In the genomic region with DNA sequence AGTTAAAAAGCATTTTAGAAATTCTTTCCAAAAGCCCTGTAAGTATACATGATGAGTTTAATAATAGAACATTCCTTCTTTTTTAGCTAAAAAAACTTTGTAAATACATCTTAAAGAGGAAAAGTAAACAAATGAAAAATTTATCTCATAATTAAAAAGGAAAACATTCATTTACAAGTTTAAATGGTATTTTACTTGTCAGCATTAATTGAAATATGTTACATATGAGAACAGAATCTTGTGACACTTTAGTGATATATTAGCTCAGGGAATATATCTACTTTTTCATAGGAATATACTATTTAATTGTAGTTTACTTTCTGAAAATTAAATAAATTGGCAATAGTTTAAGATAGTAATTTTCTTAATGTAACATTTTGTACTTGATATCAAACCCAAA, we compare ENCODE assay signal across 7 cellular contexts.
A peak's percentile ranks its signal among the peaks of the same experiment; 100 is the strongest.
DNase-seq lines count a peak whose midpoint lies in the region; ATAC-seq, FAIRE-seq and TF ChIP-seq lines count a peak whose summit lies in the region.
"Not testable (repeated sequence)": the region's sequence is repeated elsewhere in the genome, so short reads cannot be mapped to it uniquely, and the experiment has no call there.

No MANE protein-coding gene starts in this region.

- not testable (repeated sequence) for H3K27me3 ChIP-seq in CD4-positive, alpha-beta T cell (ENCODE audit: control insufficient read depth, insufficient read depth, low read length); pancreas

- H3K4me3 ChIP-seq in kidney (ENCODE audit: low read length in 2 of 2); pancreas: not testable (repeated sequence)

- not testable (repeated sequence) for H3K27me3 Mint-ChIP-seq in CD4-positive, alpha-beta T cell; IgD-negative memory B cell; activated naive CD8-positive, alpha-beta T cell treated with anti-CD3 and anti-CD28 coated beads for 36 hours

- not testable (repeated sequence) for TF ChIP-seq CTCF in CD4-positive, alpha-beta T cell (IDR thresholded peaks at IDR 0.05); kidney (IDR thresholded peaks at IDR 0.05; ENCODE audit: borderline replicate concordance, extremely low read depth, insufficient read depth); pancreas (IDR thresholded peaks at IDR 0.05)

- DNase-seq in CD4-positive, alpha-beta T cell; activated naive CD8-positive, alpha-beta T cell treated with anti-CD3 and anti-CD28 coated beads for 36 hours; frontal cortex (ENCODE audit: low spot score in 2 of 2); kidney; pancreas: not testable (repeated sequence)

- H3K27ac ChIP-seq in CD4-positive, alpha-beta T cell (ENCODE audit: low read depth, low read length); kidney (ENCODE audit: low read depth in 2 of 2, low read length in 2 of 2); pancreas: not testable (repeated sequence)

- POLR2A ChIA-PET in CD4-positive, alpha-beta T cell (lab: Charles Lee) = not testable (repeated sequence)

- H3K27ac Mint-ChIP-seq in CD4-positive, alpha-beta T cell = peak overlapping the region; percentile 53
- H3K27ac Mint-ChIP-seq in IgD-negative memory B cell = peak overlapping the region in 2 of 3 donors; percentile 71 to 86
- H3K27ac Mint-ChIP-seq in activated naive CD8-positive, alpha-beta T cell treated with anti-CD3 and anti-CD28 coated beads for 36 hours = peak overlapping the region; percentile 38

- H3K9me3 ChIP-seq in CD4-positive, alpha-beta T cell (ENCODE audit: control insufficient read depth, low read length); kidney (ENCODE audit: control insufficient read depth in 1 of 2, low read length in 2 of 2); pancreas: not testable (repeated sequence)

- FAIRE-seq in TTC549 (lab: Jason Lieb, UNC) (peak; percentile 70), frontal cortex (lab: Jason Lieb, UNC) (peak; percentile 96), kidney (lab: Jason Lieb, UNC) (peak; percentile 95), pancreas (lab: Jason Lieb, UNC) (peak; percentile 92)

- not testable (repeated sequence) for H3K4me3 Mint-ChIP-seq in CD4-positive, alpha-beta T cell; IgD-negative memory B cell; activated naive CD8-positive, alpha-beta T cell treated with anti-CD3 and anti-CD28 coated beads for 36 hours

- not testable (repeated sequence) for H3K4me1 ChIP-seq in kidney (ENCODE audit: control insufficient read depth in 1 of 2, insufficient read depth in 1 of 2, low read depth in 1 of 2, low read length in 2 of 2); pancreas

- H3K36me3 ChIP-seq in kidney (ENCODE audit: control insufficient read depth in 1 of 2, insufficient read depth in 2 of 2, low read length in 2 of 2) (peaks cover 3 to 13% of the 10 kb centered on the region in 2 donors), pancreas (peaks cover 0 to 33% (median 8%) of the 10 kb centered on the region in 3 donors)

- peaks cover 35% of the 10 kb centered on the region for H3K4me1 Mint-ChIP-seq in CD4-positive, alpha-beta T cell (ENCODE audit: low read depth)
- H3K4me1 Mint-ChIP-seq in IgD-negative memory B cell = peaks cover 6 to 18% (median 9%) of the 10 kb centered on the region in 3 donors
- peaks cover 25% of the 10 kb centered on the region for H3K4me1 Mint-ChIP-seq in activated naive CD8-positive, alpha-beta T cell treated with anti-CD3 and anti-CD28 coated beads for 36 hours

- H3K36me3 Mint-ChIP-seq in CD4-positive, alpha-beta T cell (ENCODE audit: low read depth) = peaks cover 91% of the 10 kb centered on the region
- peaks cover 12% of the 10 kb centered on the region for H3K36me3 Mint-ChIP-seq in IgD-negative memory B cell
- H3K36me3 Mint-ChIP-seq in activated naive CD8-positive, alpha-beta T cell treated with anti-CD3 and anti-CD28 coated beads for 36 hours = peaks cover 34% of the 10 kb centered on the region

- intact Hi-C loops in CD4-positive, alpha-beta T cell (cut with DNase I, micrococcal nuclease) = loop anchor here in 1 of 2 experiments (5.0 kb wide), 1 partner anchor 67 kb away; the partner anchor contains the start of genes ATM and NPAT
- intact Hi-C loops in kidney (cut with DNase I); pancreas (cut with DNase I): not testable (repeated sequence)

- ATAC-seq in CD4-positive, alpha-beta T cell (ENCODE audit: poor library complexity); pancreas: not testable (repeated sequence)

- CTCF ChIA-PET in CD4-positive, alpha-beta T cell (lab: Charles Lee) = not testable (repeated sequence)

- H3K9me3 Mint-ChIP-seq in CD4-positive, alpha-beta T cell; IgD-negative memory B cell; activated naive CD8-positive, alpha-beta T cell treated with anti-CD3 and anti-CD28 coated beads for 36 hours: not testable (repeated sequence)

- H3K9ac ChIP-seq in kidney (ENCODE audit: low read length in 2 of 2) = not testable (repeated sequence)
